ENCODE assay signal across 1 cellular context in the genomic region with DNA sequence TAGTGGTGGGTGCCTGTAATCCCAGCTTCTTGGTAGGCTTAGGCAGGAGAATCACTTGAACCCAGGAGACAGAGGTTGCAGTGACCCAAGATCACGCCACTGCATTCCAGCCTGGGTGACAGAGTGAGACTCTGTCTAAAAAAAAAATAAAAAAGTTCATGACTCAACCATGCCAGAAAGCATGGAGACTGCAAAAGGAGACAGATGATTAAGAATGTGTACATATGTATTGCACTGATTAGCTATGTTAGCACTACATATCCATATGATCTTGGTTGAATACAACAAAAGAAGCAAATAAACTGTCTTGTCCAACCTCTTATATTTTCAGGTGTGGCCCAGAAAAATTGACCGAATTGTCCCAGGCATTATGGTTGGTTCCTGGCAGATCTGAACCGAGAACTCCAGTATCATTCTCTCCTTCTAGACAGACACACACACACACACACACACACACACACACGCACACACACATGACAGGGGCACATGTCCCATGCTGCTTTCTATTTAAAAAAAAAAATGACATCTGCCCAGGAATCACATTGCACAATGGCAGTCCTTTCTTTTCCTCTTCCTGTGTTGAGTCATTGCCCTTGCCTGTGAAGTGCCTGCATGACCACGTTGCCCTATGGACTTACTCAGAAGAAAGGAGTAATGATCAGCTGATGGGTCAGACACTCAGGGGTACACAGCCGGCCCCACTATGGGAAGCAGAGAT.
TF ChIP-seq lines count a peak whose summit lies in the region.

No MANE protein-coding gene starts in this region.

TF ChIP-seq in HepG2, 621 proteins besides CTCF, POLR2A, EP300 and RAD21 (continued from another document and continues in another):
- TF ChIP-seq, protein P1, sequence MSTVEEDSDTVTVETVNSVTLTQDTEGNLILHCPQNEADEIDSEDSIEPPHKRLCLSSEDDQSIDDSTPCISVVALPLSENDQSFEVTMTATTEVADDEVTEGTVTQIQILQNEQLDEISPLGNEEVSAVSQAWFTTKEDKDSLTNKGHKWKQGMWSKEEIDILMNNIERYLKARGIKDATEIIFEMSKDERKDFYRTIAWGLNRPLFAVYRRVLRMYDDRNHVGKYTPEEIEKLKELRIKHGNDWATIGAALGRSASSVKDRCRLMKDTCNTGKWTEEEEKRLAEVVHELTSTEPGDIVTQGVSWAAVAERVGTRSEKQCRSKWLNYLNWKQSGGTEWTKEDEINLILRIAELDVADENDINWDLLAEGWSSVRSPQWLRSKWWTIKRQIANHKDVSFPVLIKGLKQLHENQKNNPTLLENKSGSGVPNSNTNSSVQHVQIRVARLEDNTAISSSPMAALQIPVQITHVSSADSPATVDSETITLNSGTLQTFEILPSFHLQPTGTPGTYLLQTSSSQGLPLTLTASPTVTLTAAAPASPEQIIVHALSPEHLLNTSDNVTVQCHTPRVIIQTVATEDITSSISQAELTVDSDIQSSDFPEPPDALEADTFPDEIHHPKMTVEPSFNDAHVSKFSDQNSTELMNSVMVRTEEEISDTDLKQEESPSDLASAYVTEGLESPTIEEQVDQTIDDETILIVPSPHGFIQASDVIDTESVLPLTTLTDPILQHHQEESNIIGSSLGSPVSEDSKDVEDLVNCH (CRISPR knock-in tag; IDR thresholded peaks at IDR 0.05): no peak
- TF ChIP-seq ZNF790 (CRISPR knock-in tag; IDR thresholded peaks at IDR 0.05; ENCODE audit: borderline replicate concordance) (no peak), MTF2 (CRISPR knock-in tag; IDR thresholded peaks at IDR 0.05; ENCODE audit: borderline replicate concordance) (no peak), ZNF878 (CRISPR knock-in tag; IDR thresholded peaks at IDR 0.05) (peak; percentile 63; the same call in 1 of the 2 replicates), ZEB1 (IDR thresholded peaks at IDR 0.05; ENCODE audit: insufficient replicate concordance, low read depth) (no peak), ZNF782 (CRISPR knock-in tag; IDR thresholded peaks at IDR 0.05; ENCODE audit: borderline replicate concordance) (no peak), SKI (IDR thresholded peaks at IDR 0.05; ENCODE audit: partially characterized antibody) (peak; percentile 26), HOXA7 (CRISPR knock-in tag; IDR thresholded peaks at IDR 0.05) (no peak), PCBP1 (IDR thresholded peaks at IDR 0.05; ENCODE audit: borderline replicate concordance, low read depth, low read length) (no peak), MXI1 (IDR thresholded peaks at IDR 0.05; ENCODE audit: borderline replicate concordance, low read depth, low read length) (peak; percentile 53; the same call in 2 of the 3 replicates), ATAD3A (CRISPR knock-in tag; IDR thresholded peaks at IDR 0.05) (no peak), ESRRA (CRISPR knock-in tag; IDR thresholded peaks at IDR 0.05; ENCODE audit: low read depth) (no peak), ZNF574 (CRISPR knock-in tag; IDR thresholded peaks at IDR 0.05) (no peak), ZNF207 (IDR thresholded peaks at IDR 0.05; ENCODE audit: borderline replicate concordance) (no peak), CHCHD3 (CRISPR knock-in tag; IDR thresholded peaks at IDR 0.05) (no peak), MAF1 (CRISPR knock-in tag; IDR thresholded peaks at IDR 0.05; ENCODE audit: borderline replicate concordance) (no peak), THYN1 (CRISPR knock-in tag; IDR thresholded peaks at IDR 0.05; ENCODE audit: borderline replicate concordance, low read depth) (no peak), SALL1 (CRISPR knock-in tag; IDR thresholded peaks at IDR 0.05) (peak; percentile 66), NFE2 (CRISPR knock-in tag; IDR thresholded peaks at IDR 0.05) (no peak), BORCS8-MEF2B (CRISPR knock-in tag; IDR thresholded peaks at IDR 0.05) (no peak), KLF9 (CRISPR knock-in tag; IDR thresholded peaks at IDR 0.05; ENCODE audit: low read depth) (no peak), GATA4 (IDR thresholded peaks at IDR 0.05; ENCODE audit: borderline replicate concordance, low read depth) (no peak), ZNF333 (CRISPR knock-in tag; IDR thresholded peaks at IDR 0.05; ENCODE audit: borderline replicate concordance) (no peak), CEBPG (CRISPR knock-in tag; IDR thresholded peaks at IDR 0.05) (peak; percentile 82), HNF1A (IDR thresholded peaks at IDR 0.05; ENCODE audit: low read depth) (no peak), HNF1A (CRISPR knock-in tag; IDR thresholded peaks at IDR 0.05; ENCODE audit: borderline replicate concordance) (no peak), HIC2 (CRISPR knock-in tag; IDR thresholded peaks at IDR 0.05; ENCODE audit: low read depth) (no peak), HDAC1 (CRISPR knock-in tag; IDR thresholded peaks at IDR 0.05) (0 out of 2 replicates have a peak, but pooled peaks have one; percentile 31), TBP (CRISPR knock-in tag; IDR thresholded peaks at IDR 0.05) (no peak), GATAD2A (CRISPR knock-in tag; IDR thresholded peaks at IDR 0.05) (peak; percentile 77), MAFF (IDR thresholded peaks at IDR 0.05; ENCODE audit: low read depth, low read length) (no peak), ZSCAN20 (CRISPR knock-in tag; IDR thresholded peaks at IDR 0.05; ENCODE audit: borderline replicate concordance) (no peak), FOSL1 (CRISPR knock-in tag; IDR thresholded peaks at IDR 0.05; ENCODE audit: borderline replicate concordance) (peak; percentile 63; the same call in 1 of the 2 replicates), CBFB (CRISPR knock-in tag; IDR thresholded peaks at IDR 0.05) (no peak), NFYB (CRISPR knock-in tag; IDR thresholded peaks at IDR 0.05) (no peak), TEAD3 (CRISPR knock-in tag; optimal IDR thresholded peaks at IDR 0.05; ENCODE audit: borderline replicate concordance) (no peak), ZNF446 (CRISPR knock-in tag; IDR thresholded peaks at IDR 0.05) (no peak)
- TF ChIP-seq, protein P2, sequence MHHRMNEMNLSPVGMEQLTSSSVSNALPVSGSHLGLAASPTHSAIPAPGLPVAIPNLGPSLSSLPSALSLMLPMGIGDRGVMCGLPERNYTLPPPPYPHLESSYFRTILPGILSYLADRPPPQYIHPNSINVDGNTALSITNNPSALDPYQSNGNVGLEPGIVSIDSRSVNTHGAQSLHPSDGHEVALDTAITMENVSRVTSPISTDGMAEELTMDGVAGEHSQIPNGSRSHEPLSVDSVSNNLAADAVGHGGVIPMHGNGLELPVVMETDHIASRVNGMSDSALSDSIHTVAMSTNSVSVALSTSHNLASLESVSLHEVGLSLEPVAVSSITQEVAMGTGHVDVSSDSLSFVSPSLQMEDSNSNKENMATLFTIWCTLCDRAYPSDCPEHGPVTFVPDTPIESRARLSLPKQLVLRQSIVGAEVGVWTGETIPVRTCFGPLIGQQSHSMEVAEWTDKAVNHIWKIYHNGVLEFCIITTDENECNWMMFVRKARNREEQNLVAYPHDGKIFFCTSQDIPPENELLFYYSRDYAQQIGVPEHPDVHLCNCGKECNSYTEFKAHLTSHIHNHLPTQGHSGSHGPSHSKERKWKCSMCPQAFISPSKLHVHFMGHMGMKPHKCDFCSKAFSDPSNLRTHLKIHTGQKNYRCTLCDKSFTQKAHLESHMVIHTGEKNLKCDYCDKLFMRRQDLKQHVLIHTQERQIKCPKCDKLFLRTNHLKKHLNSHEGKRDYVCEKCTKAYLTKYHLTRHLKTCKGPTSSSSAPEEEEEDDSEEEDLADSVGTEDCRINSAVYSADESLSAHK (CRISPR knock-in tag; IDR thresholded peaks at IDR 0.05; ENCODE audit: borderline replicate concordance): no peak
- TF ChIP-seq, protein P3, sequence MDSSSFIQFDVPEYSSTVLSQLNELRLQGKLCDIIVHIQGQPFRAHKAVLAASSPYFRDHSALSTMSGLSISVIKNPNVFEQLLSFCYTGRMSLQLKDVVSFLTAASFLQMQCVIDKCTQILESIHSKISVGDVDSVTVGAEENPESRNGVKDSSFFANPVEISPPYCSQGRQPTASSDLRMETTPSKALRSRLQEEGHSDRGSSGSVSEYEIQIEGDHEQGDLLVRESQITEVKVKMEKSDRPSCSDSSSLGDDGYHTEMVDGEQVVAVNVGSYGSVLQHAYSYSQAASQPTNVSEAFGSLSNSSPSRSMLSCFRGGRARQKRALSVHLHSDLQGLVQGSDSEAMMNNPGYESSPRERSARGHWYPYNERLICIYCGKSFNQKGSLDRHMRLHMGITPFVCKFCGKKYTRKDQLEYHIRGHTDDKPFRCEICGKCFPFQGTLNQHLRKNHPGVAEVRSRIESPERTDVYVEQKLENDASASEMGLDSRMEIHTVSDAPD (CRISPR knock-in tag; IDR thresholded peaks at IDR 0.05): no peak
- TF ChIP-seq, protein P4, sequence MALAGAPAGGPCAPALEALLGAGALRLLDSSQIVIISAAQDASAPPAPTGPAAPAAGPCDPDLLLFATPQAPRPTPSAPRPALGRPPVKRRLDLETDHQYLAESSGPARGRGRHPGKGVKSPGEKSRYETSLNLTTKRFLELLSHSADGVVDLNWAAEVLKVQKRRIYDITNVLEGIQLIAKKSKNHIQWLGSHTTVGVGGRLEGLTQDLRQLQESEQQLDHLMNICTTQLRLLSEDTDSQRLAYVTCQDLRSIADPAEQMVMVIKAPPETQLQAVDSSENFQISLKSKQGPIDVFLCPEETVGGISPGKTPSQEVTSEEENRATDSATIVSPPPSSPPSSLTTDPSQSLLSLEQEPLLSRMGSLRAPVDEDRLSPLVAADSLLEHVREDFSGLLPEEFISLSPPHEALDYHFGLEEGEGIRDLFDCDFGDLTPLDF (CRISPR knock-in tag; IDR thresholded peaks at IDR 0.05): no peak
